ENCODE assay signal across 19 cellular contexts in the genomic region with DNA sequence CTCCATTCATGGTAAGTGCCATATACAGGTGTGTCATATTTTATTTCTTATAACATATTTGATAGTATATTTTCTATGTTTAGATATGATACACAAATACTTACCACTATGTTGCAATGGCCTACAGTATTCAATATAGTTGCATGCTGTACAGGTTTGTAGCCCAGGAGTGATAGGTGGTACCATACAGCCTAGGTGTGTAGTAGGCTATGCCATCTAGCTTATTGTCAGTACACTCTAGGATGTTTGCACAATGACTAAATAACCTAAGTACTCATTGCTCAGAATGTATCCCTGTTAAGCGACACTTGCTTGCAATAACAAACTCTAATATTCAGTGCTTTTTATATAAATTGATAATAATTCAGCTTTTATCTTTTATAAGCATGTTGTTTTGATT.
"Had no signal": no experiment of that assay in that cellular context is flagged by ENCODE, and none has a peak within 500 bp of the region (broad histone marks: within the 10 kb centered on the region; RNA-seq: fewer than 3 reads in every experiment).

No MANE protein-coding gene starts in this region.

- H3K9ac ChIP-seq: parathyroid adenoma had no signal

- H3K4me1 ChIP-seq: parathyroid adenoma, right atrium auricular region, stomach, thyroid gland had no signal

- ATAC-seq: left lobe of liver; natural killer cell treated with Interleukin-12 subunit alpha and Interleukin-12 subunit beta and Interleukin-15 and Interleukin-18, amount 100 ng/mL, for 72 hours; sciatic nerve; stimulated activated effector memory CD8-positive, alpha-beta T cell treated with anti-CD3 and anti-CD28 coated beads, Interleukin-12 subunit alpha, Interleukin-12 subunit beta, amount 100 ng/mL, for 72 hours had no signal

- H3K9me3 ChIP-seq: right atrium auricular region, stomach, thyroid gland had no signal

- DNase-seq: dorsolateral prefrontal cortex; effector CD4-positive, alpha-beta T cell; hypothalamus; immature natural killer cell; islet precursor cell; kidney glomerular epithelial cell; naive B cell; stimulated activated CD4-positive, alpha-beta T cell treated with anti-CD3 and anti-CD28 coated beads, Interleukin-2, amount 100 ng/mL, for 24 hours; stimulated activated CD4-positive, alpha-beta T cell treated with anti-CD3 and anti-CD28 coated beads, Interleukin-4, amount 100 ng/mL, for 24 hours; stimulated activated naive CD4-positive, alpha-beta T cell treated with Interleukin-2 at 50 U/mL for 16 hours; stomach; thyroid gland had no signal

- H3K36me3 ChIP-seq: right atrium auricular region, stomach, thyroid gland had no signal

- H3K79me2 ChIP-seq: parathyroid adenoma had no signal

- H2AFZ ChIP-seq: parathyroid adenoma had no signal

- H3K27me3 ChIP-seq: dorsolateral prefrontal cortex, right atrium auricular region, stomach, thyroid gland had no signal

- H3K27ac ChIP-seq: dorsolateral prefrontal cortex, parathyroid adenoma, right atrium auricular region, stomach, thyroid gland had no signal

- H3K4me3 ChIP-seq: dorsolateral prefrontal cortex, lung, right atrium auricular region, stomach, thyroid gland had no signal
